13 cellular contexts compared by ENCODE assay signal in genomic region chr20:49283176-49283702, GRCh38. TPM values are rescaled to one million over a fixed set of nuclear protein-coding genes. Genes with fewer than 3 reads are reported as not detected.
DNase-seq lines count a peak whose midpoint lies in the region; ATAC-seq and TF ChIP-seq lines count a peak whose summit lies in the region.
"Had no signal": no experiment of that assay in that cellular context is flagged by ENCODE, and none has a peak within 500 bp of the region (broad histone marks: within the 10 kb centered on the region; RNA-seq: fewer than 3 reads in every experiment).

No MANE protein-coding gene starts in this region.

- peak overlapping the region; percentile 34 for H3K4me3 ChIP-seq in fibroblast of villous mesenchyme (ENCODE audit: low read depth, low read length)
- H3K4me3 ChIP-seq: thyroid gland had no signal

- H3K36me3 Mint-ChIP-seq in activated naive CD4-positive, alpha-beta T cell treated with anti-CD3 and anti-CD28 coated beads, Interleukin-2, amount 50 U/mL, for 24 hours, result peaks cover 96% of the 10 kb centered on the region
- peaks cover 99% of the 10 kb centered on the region for H3K36me3 Mint-ChIP-seq in type B pancreatic cell

- peak overlapping the region; percentile 93 for H3K4me3 Mint-ChIP-seq in activated naive CD4-positive, alpha-beta T cell treated with anti-CD3 and anti-CD28 coated beads, Interleukin-2, amount 50 U/mL, for 24 hours
- peak overlapping the region; percentile 98 for H3K4me3 Mint-ChIP-seq in type B pancreatic cell

- intact Hi-C loops in cardiac septum (cut with DNase I) (no loop called here), head of caudate nucleus (cut with DNase I) (no loop called here)

- peaks cover 40% of the 10 kb centered on the region for H3K9me3 Mint-ChIP-seq in activated naive CD4-positive, alpha-beta T cell treated with anti-CD3 and anti-CD28 coated beads, Interleukin-2, amount 50 U/mL, for 24 hours
- H3K9me3 Mint-ChIP-seq in type B pancreatic cell, result peaks cover 59% of the 10 kb centered on the region

- peak overlapping the region; percentile 95 for H3K27ac Mint-ChIP-seq in activated naive CD4-positive, alpha-beta T cell treated with anti-CD3 and anti-CD28 coated beads, Interleukin-2, amount 50 U/mL, for 24 hours
- peak overlapping the region; percentile 95 for H3K27ac Mint-ChIP-seq in type B pancreatic cell

- ATAC-seq in HG03196 (IDR thresholded peaks at IDR 0.05; ENCODE audit: unreplicated experiment), result no peak
- ATAC-seq: heart right ventricle, sciatic nerve had no signal

- no peak for TF ChIP-seq CTCF in VCaP (conservative IDR thresholded peaks at IDR 0.05)
- no peak for TF ChIP-seq CTCF in fibroblast of villous mesenchyme (IDR thresholded peaks at IDR 0.05; ENCODE audit: insufficient read depth, low read depth, low read length)
- TF ChIP-seq CTCF in type B pancreatic cell (conservative IDR thresholded peaks at IDR 0.05), result no peak

- peak overlapping the region; percentile 94 for H3K27ac ChIP-seq in VCaP
- H3K27ac ChIP-seq: thyroid gland had no signal

- H3K27me3 Mint-ChIP-seq in activated naive CD4-positive, alpha-beta T cell treated with anti-CD3 and anti-CD28 coated beads, Interleukin-2, amount 50 U/mL, for 24 hours, result no peaks in the 10 kb centered on the region
- H3K27me3 Mint-ChIP-seq in type B pancreatic cell, result peaks cover 29% of the 10 kb centered on the region

- DNase-seq in activated naive CD4-positive, alpha-beta T cell (lab: John Stamatoyannopoulos, UW), result no peak
- DNase-seq in fibroblast of villous mesenchyme (ENCODE audit: low read depth), result no peak
- no peak for DNase-seq in type B pancreatic cell (ENCODE audit: extremely low spot score, unreplicated experiment)
- no peak for DNase-seq in cardiac septum (ENCODE audit: low spot score)
- no peak for DNase-seq in head of caudate nucleus
- DNase-seq: activated effector memory CD4-positive, alpha-beta T cell treated with Interleukin-2 at 50 U/mL for 16 hours; COR-L47; heart right ventricle; thyroid gland had no signal

- H3K4me1 Mint-ChIP-seq in activated naive CD4-positive, alpha-beta T cell treated with anti-CD3 and anti-CD28 coated beads, Interleukin-2, amount 50 U/mL, for 24 hours, result peaks cover 80% of the 10 kb centered on the region
- peaks cover 67% of the 10 kb centered on the region for H3K4me1 Mint-ChIP-seq in type B pancreatic cell (ENCODE audit: unreplicated experiment)

RNA-seq across cellular contexts. Expression of gene ZNFX1, which starts 5.4 kb away (rescaled TPM):
- total RNA-seq in fibroblast of villous mesenchyme (39.3 and 56.6 TPM in 2 replicates), type B pancreatic cell (ENCODE audit: low replicate concordance) (14.1 and 21.9 TPM in 2 replicates), cardiac septum (24.0 TPM)
